In the genomic region with DNA sequence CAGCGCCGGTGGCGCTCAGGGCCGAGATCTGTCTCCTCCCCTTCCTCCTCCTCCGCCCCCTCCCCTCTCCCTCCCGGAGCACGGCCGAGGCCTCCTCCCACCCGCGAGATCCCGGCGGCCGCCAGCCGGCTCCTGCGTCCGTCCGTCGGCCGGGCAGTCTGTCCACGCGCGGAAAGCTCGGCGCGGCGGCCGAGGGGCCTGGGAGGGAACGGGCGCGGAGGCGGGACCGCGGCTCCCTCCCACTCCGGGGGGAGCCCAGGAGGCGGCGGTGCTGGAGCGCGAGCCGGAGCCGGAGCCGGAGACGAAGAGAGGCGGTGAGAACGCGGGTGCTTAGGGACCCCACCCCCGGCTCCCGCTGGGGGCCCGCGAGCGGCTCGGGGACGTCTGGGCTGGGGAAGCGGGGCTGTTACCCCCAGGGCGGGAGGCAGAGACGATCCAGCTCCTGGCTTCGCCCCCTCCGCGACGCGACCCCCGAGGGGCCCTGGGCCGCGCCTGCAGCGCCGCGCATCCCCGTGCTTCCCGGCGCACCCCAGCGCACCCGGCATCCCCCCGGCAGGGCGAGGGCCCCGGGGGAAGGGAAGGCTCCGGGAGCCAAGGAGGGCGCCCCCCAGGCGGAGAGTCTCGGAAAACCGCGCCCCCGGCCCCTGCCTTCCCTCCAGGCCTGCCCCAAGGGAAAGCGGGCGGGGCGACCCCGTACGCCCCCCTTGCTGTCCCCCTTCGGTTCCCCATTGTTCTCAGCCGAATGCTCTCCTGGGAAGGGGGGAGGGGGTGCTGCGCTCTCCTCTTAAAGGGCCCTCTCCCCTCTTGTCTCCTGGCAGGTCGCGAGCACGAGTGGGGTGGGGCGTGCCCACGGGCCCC, we compare ENCODE assay signal across 8 cellular contexts. TPM values are rescaled to one million over a fixed set of nuclear protein-coding genes. Genes with fewer than 3 reads are reported as not detected.
DNase-seq lines count a peak whose midpoint lies in the region; ATAC-seq and TF ChIP-seq lines count a peak whose summit lies in the region.

A gene (plus strand): TSS at position 100 of the 858 bp plus-strand sequence. CDS start 1,463 bp downstream, outside the sequence.

- H3K4me1 ChIP-seq in HUES48 (ENCODE audit: control insufficient read depth, insufficient read depth, low read length) (no peaks in the 10 kb centered on the region), PC-9 (replicated peaks; ENCODE audit: insufficient read depth) (no peaks in the 10 kb centered on the region)

- CTCF ChIA-PET in PC-9 (lab: Charles Lee): no interaction called here

- H3K36me3 ChIP-seq in HUES48 (ENCODE audit: control insufficient read depth, insufficient read depth, low read length) (no peaks in the 10 kb centered on the region), PC-9 (ENCODE audit: low read depth) (no peaks in the 10 kb centered on the region)

- POLR2A ChIA-PET in PC-9 (lab: Charles Lee; ENCODE audit: unreplicated experiment): no interaction called here

- H3K27ac ChIP-seq in HUES48 (ENCODE audit: low read depth, low read length) (no peak within 1 kb of the TSS), PC-9 (no peak within 1 kb of the TSS)

- ATAC-seq in esophagus mucosa (peak; percentile 14), omental fat pad (ENCODE audit: low FRiP score) (peak; percentile 41), GM18519 (IDR thresholded peaks at IDR 0.05; ENCODE audit: low FRiP score, unreplicated experiment) (no peak), GM18858 (IDR thresholded peaks at IDR 0.05; ENCODE audit: unreplicated experiment) (no peak)

- no peak within 1 kb of the TSS for H3K9ac ChIP-seq in HUES48 (ENCODE audit: low read depth, low read length)

- H3K4me3 ChIP-seq in HUES48 (ENCODE audit: low read depth, low read length) (peak within 1 kb of the TSS; percentile 65), PC-9 (no peak within 1 kb of the TSS)

- H3F3A ChIP-seq in PC-9 (ENCODE audit: insufficient read depth, low read depth): no peaks in the 10 kb centered on the region

- no peak for TF ChIP-seq CTCF in omental fat pad (IDR thresholded peaks at IDR 0.05)
- no peak for TF ChIP-seq CTCF in PC-9 (conservative IDR thresholded peaks at IDR 0.05)

- H4K20me1 ChIP-seq in PC-9 (ENCODE audit: insufficient read depth): no peaks in the 10 kb centered on the region

- peak; percentile 52 to 54 for DNase-seq in activated CD4-positive, alpha-beta T cell treated with anti-CD3 and anti-CD28 coated beads, Interleukin-2, amount 50 U/mL, for 48 hours
- DNase-seq in omental fat pad (ENCODE audit: low spot score) (no peak), PC-9 (no peak)
- no peak for DNase-seq in NK-92 treated with Interleukin-12 subunit alpha and Interleukin-12 subunit beta, amount 100 ng/mL, for 24 hours (lab: John Stamatoyannopoulos, UW)

- no peaks in the 10 kb centered on the region for H3K9me2 ChIP-seq in PC-9 (ENCODE audit: insufficient read depth)

- intact Hi-C loops in PC-9 (cut with micrococcal nuclease; ENCODE audit: unreplicated experiment): no loop called here

- H3K4me2 ChIP-seq in PC-9: no peak within 1 kb of the TSS

- BruUV-seq in PC-9 (replicated peaks; lab: Mats Ljungman, UMichigan): no TSS peak

- H3K9me3 ChIP-seq in HUES48 (ENCODE audit: control insufficient read depth, insufficient read depth, low read length) (no peaks in the 10 kb centered on the region), PC-9 (ENCODE audit: insufficient read depth, low read depth) (no peaks in the 10 kb centered on the region)

- H2AFZ ChIP-seq in PC-9: no peak within 1 kb of the TSS

- peaks cover 48% of the 10 kb centered on the region for H3K27me3 ChIP-seq in HUES48 (ENCODE audit: control insufficient read depth, insufficient read depth, low read length)
- peaks cover 78% of the 10 kb centered on the region for H3K27me3 ChIP-seq in PC-9 (ENCODE audit: insufficient read depth, low read depth)

- H3K79me2 ChIP-seq in PC-9 (ENCODE audit: low read depth): no peaks in the 10 kb centered on the region

RNA-seq across cellular contexts. Expression of the gene that starts here (rescaled TPM):
- total RNA-seq in esophagus mucosa (0.68 TPM), omental fat pad (10 to 100 TPM; 30.1 to 80.9 (median 35.5) TPM), PC-9 (2021) (0.13 and 0.25 TPM in 2 replicates)

Comparison
In these comparisons a context has a peak if more than half of its experiments do, and no peak if none do; other contexts are left out.
1. RNA of the gene that starts here (total RNA-seq): 30.1 to 80.9 TPM in omental fat pad; 0.68 TPM in esophagus mucosa (single experiment) and 0.13 to 0.25 TPM in PC-9; every median in the first group is over 10 times any median in the second.
2. Peak in ATAC-seq in esophagus mucosa; RNA of the gene not detected or under 1 TPM.
3. DNase-seq: peak in activated CD4-positive, alpha-beta T cell treated with anti-CD3 and anti-CD28 coated beads, Interleukin-2, amount 50 U/mL, for 48 hours (2 of 2); none in omental fat pad (single experiment), PC-9 (0 of 2) and NK-92 treated with Interleukin-12 subunit alpha and Interleukin-12 subunit beta, amount 100 ng/mL, for 24 hours (single experiment).